17 cellular contexts compared by ENCODE assay signal in the genomic region with DNA sequence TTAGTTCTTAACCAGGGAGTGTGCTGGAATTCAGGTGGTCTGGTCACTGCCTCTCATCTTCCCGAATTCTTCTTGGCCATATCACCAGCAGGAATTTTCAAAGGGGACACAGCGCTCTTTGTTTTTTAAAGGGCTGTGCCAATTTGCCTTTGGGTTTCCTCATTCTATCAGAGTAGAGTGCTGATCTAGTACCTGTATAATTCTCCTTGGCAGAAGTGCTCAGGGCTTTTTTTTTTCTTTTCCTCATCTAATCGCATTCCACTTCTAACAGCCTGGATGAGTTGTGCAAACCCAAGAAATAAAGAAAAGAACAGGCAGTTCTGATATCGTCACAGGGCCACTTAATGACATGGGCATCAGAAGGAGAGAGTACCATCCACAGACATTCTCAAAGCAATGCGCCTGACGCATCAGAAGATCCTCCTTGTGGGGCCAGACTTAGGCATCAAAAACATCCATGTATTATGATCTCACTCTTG.
DNase-seq lines count a peak whose midpoint lies in the region; ATAC-seq, FAIRE-seq and TF ChIP-seq lines count a peak whose summit lies in the region.
"Had no signal": no experiment of that assay in that cellular context is flagged by ENCODE, and none has a peak within 500 bp of the region (broad histone marks: within the 10 kb centered on the region; RNA-seq: fewer than 3 reads in every experiment).

No MANE protein-coding gene starts in this region.

- intact Hi-C loops in PC-9 (cut with micrococcal nuclease; ENCODE audit: unreplicated experiment) (loop anchor here (1.0 to 5.0 kb wide), 4 partner anchors 36 to 284 kb away; partner anchors contain the start of gene ALDH1A3), pancreas (cut with DNase I) (no loop called here), sciatic nerve (cut with DNase I) (no loop called here)

- FAIRE-seq in pancreas (lab: Jason Lieb, UNC) = no peak

- H3K9me3 ChIP-seq in AG04450 (ENCODE audit: control insufficient read depth, insufficient read depth, low read length) = peaks cover 3% of the 10 kb centered on the region; the same call in 1 of the 2 replicates
- no peaks in the 10 kb centered on the region for H3K9me3 ChIP-seq in PC-9 (ENCODE audit: insufficient read depth, low read depth)
- H3K9me3 ChIP-seq in pancreas = no peaks in the 10 kb centered on the region
- H3K9me3 ChIP-seq: tibial nerve had no signal

- H3K36me3 ChIP-seq in PC-9 (ENCODE audit: low read depth) (no peaks in the 10 kb centered on the region), pancreas (no peaks in the 10 kb centered on the region)
- H3K36me3 ChIP-seq: tibial nerve had no signal

- BruUV-seq in PC-9 (replicated peaks; lab: Mats Ljungman, UMichigan) = no TSS peak

- peak overlapping the region; percentile 86 for H3K4me2 ChIP-seq in PC-9

- H3K27me3 ChIP-seq in AG04450 (ENCODE audit: control insufficient read depth, insufficient read depth, low read length) = no peaks in the 10 kb centered on the region
- H3K27me3 ChIP-seq in PC-9 (ENCODE audit: insufficient read depth, low read depth) = no peaks in the 10 kb centered on the region
- no peaks in the 10 kb centered on the region for H3K27me3 ChIP-seq in pancreas
- H3K27me3 ChIP-seq: tibial nerve had no signal

- TF ChIP-seq CTCF in AG04450 (IDR thresholded peaks at IDR 0.05; ENCODE audit: low read depth, low read length) = no peak
- TF ChIP-seq CTCF in PC-9 (conservative IDR thresholded peaks at IDR 0.05) = no peak
- no peak for TF ChIP-seq CTCF in epithelial cell of esophagus (IDR thresholded peaks at IDR 0.05; ENCODE audit: insufficient read depth, low read depth, low read length, missing control alignments)
- no peak for TF ChIP-seq CTCF in pancreas (IDR thresholded peaks at IDR 0.05)

- H3K79me2 ChIP-seq in PC-9 (ENCODE audit: low read depth) = no peaks in the 10 kb centered on the region

- H3K36me3 Mint-ChIP-seq in activated T-helper 17 cell treated with anti-CD3 and anti-CD28 coated beads, Interleukin-2, amount 50 U/mL, for 72 hours (ENCODE audit: low read depth) = no peaks in the 10 kb centered on the region

- H4K20me1 ChIP-seq in PC-9 (ENCODE audit: insufficient read depth) = no peaks in the 10 kb centered on the region

- H3K27ac ChIP-seq in AG04450 (ENCODE audit: low read depth, low read length) (peak overlapping the region; percentile 87), PC-9 (peak overlapping the region; percentile 100), pancreas (peak overlapping the region; percentile 53 to 79 (median 68))

- CTCF ChIA-PET in AG04450 (lab: Charles Lee) (no interaction called here), PC-9 (lab: Charles Lee) (no interaction called here)

- H3K27ac Mint-ChIP-seq in activated T-helper 17 cell treated with anti-CD3 and anti-CD28 coated beads, Interleukin-2, amount 50 U/mL, for 72 hours = no peak overlapping the region

- H3K4me1 ChIP-seq in PC-9 (replicated peaks; ENCODE audit: insufficient read depth) (peaks cover 69% of the 10 kb centered on the region), pancreas (peaks cover 9 to 13% (median 10%) of the 10 kb centered on the region in 3 donors)

- ATAC-seq in pancreas (peak in 3 of 4 donors; percentile 6 to 41 (median 30)), sciatic nerve (no peak)
- ATAC-seq in activated T-helper 17 cell treated with anti-CD3 and anti-CD28 coated beads, Interleukin-2, amount 50 U/mL, for 72 hours (replicated peaks) = no peak
- ATAC-seq: left lobe of liver had no signal

- H3K4me3 Mint-ChIP-seq in activated T-helper 17 cell treated with anti-CD3 and anti-CD28 coated beads, Interleukin-2, amount 50 U/mL, for 72 hours = no peak overlapping the region

- H3K27me3 Mint-ChIP-seq in activated T-helper 17 cell treated with anti-CD3 and anti-CD28 coated beads, Interleukin-2, amount 50 U/mL, for 72 hours = peaks cover 7% of the 10 kb centered on the region

- no peak overlapping the region for H2AFZ ChIP-seq in PC-9

- 70 to 76% methylated on average over 6 of the region's 6 CpGs for WGBS in pancreas, 2 donors

- DNase-seq in AG04450 (ENCODE audit: low read depth, low spot score) (no peak), PC-9 (peak; percentile 61 to 95), epithelial cell of esophagus (ENCODE audit: low read depth) (peak; percentile 56), pancreas (peak in 1 of 6 donors; percentile 29), NCI-H146 (lab: John Stamatoyannopoulos, UW) (no peak), sciatic nerve (ENCODE audit: low spot score) (no peak), NK-92 (lab: John Stamatoyannopoulos, UW; ENCODE audit: unreplicated experiment) (no peak)
- DNase-seq: activated CD4-positive, CD25-positive, alpha-beta regulatory T cell treated with anti-CD3 and anti-CD28 coated beads, Interleukin-2, amount 50 U/mL, for 72 hours; aorta; DND-41; effector memory CD4-positive, alpha-beta T cell; NCI-H2081 treated with DMSO at 0.1 percent for 48 hours; stimulated activated CD4-positive, alpha-beta T cell treated with anti-CD3 and anti-CD28 coated beads, Interleukin-15, amount 100 ng/mL, for 24 hours; SW 1271 had no signal

- no peaks in the 10 kb centered on the region for H3K9me3 Mint-ChIP-seq in activated T-helper 17 cell treated with anti-CD3 and anti-CD28 coated beads, Interleukin-2, amount 50 U/mL, for 72 hours

- H3F3A ChIP-seq in PC-9 (ENCODE audit: insufficient read depth, low read depth) = peaks cover 53% of the 10 kb centered on the region

- H3K4me3 ChIP-seq in AG04450 (ENCODE audit: low read depth, low read length) = no peak overlapping the region
- peak overlapping the region; percentile 34; the same call in 1 of the 2 replicates for H3K4me3 ChIP-seq in PC-9
- no peak overlapping the region for H3K4me3 ChIP-seq in epithelial cell of esophagus (ENCODE audit: low read length)
- H3K4me3 ChIP-seq in pancreas = no peak overlapping the region
- H3K4me3 ChIP-seq: tibial nerve had no signal

- H3K4me1 Mint-ChIP-seq in activated T-helper 17 cell treated with anti-CD3 and anti-CD28 coated beads, Interleukin-2, amount 50 U/mL, for 72 hours = no peaks in the 10 kb centered on the region

- H3K9me2 ChIP-seq in PC-9 (ENCODE audit: insufficient read depth) = no peaks in the 10 kb centered on the region

- POLR2A ChIA-PET in AG04450 (lab: Yijun Ruan, JAX) = no interaction called here
- POLR2A ChIA-PET in PC-9 (lab: Charles Lee; ENCODE audit: unreplicated experiment) = interaction anchor here (0.6 kb wide), 1 partner anchor 127 kb away, joined by 13 read pairs; no protein-coding TSS in a partner anchor

Comparison
In these comparisons a context has a peak if more than half of its experiments do, and no peak if none do; other contexts are left out.
1. DNase-seq: peak in PC-9 (2 of 2) and epithelial cell of esophagus (single experiment); none in AG04450 (single experiment), NCI-H146 (single experiment), sciatic nerve (single experiment) and NK-92 (single experiment).
2. ATAC-seq: peak in pancreas (3 of 4); none in sciatic nerve (single experiment) and activated T-helper 17 cell treated with anti-CD3 and anti-CD28 coated beads, Interleukin-2, amount 50 U/mL, for 72 hours (single experiment).
3. Peak in every context shown above with its lines, with median percentiles within 50 percentile points of each other: H3K27ac ChIP-seq.